Comparison of ENCODE assay signal across 26 cellular contexts in genomic region chr14:100739306-100739705, GRCh38. TPM values are rescaled to one million over a fixed set of nuclear protein-coding genes. Genes with fewer than 3 reads are reported as not detected.
"Had no signal": no experiment of that assay in that cellular context is flagged by ENCODE, and none has a peak within 500 bp of the region (broad histone marks: within the 10 kb centered on the region; RNA-seq: fewer than 3 reads in every experiment).

No MANE protein-coding gene starts in this region.

- H3K4me1 Mint-ChIP-seq: activated CD4-positive, alpha-beta memory T cell treated with anti-CD3 and anti-CD28 coated beads, Interleukin-2, amount 10 ng/mL, durations not matched to agents 7 days and 5 days had no signal

- H3K27me3 ChIP-seq: adrenal gland, ascending aorta, brain microvascular endothelial cell had no signal

- H3K36me3 ChIP-seq: ascending aorta, brain microvascular endothelial cell, left lung, tibial artery had no signal

- H3K4me3 ChIP-seq: adrenal gland, ascending aorta, left lung, tibial artery had no signal

- H3K27me3 Mint-ChIP-seq: activated CD4-positive, alpha-beta memory T cell treated with anti-CD3 and anti-CD28 coated beads, Interleukin-2, amount 10 ng/mL, durations not matched to agents 7 days and 5 days; activated CD4-positive, alpha-beta T cell treated with anti-CD3 and anti-CD28 coated beads, Interleukin-2, amount 10 ng/mL, durations not matched to agents 24 days and 14 days; stimulated activated naive CD8-positive, alpha-beta T cell treated with anti-CD3 and anti-CD28 coated beads, Interleukin-15, Interleukin-2, amounts not matched to agents 100 ng/mL and 50 ng/mL, for 24 hours had no signal

- H3K36me3 Mint-ChIP-seq: activated naive CD8-positive, alpha-beta T cell had no signal

- DNase-seq: activated CD4-positive, alpha-beta memory T cell treated with anti-CD3 and anti-CD28 coated beads, Interleukin-2, amount 10 ng/mL, durations not matched to agents 7 days and 5 days; activated CD4-positive, alpha-beta T cell treated with anti-CD3 and anti-CD28 coated beads, Interleukin-2, amount 10 ng/mL, durations not matched to agents 24 days and 14 days; brain microvascular endothelial cell; caudate nucleus; dermis blood vessel endothelial cell; effector CD8-positive, alpha-beta T cell; erythroblast; foreskin fibroblast; mammary epithelial cell; nephron progenitor cell; occipital lobe; stimulated activated CD4-positive, alpha-beta T cell treated with anti-CD3 and anti-CD28 coated beads, Interleukin-1b, Interleukin-23, amount 100 ng/mL, for 48 hours; substantia nigra; SW 1271 had no signal

- H3K27ac Mint-ChIP-seq: activated CD4-positive, alpha-beta memory T cell treated with anti-CD3 and anti-CD28 coated beads, Interleukin-2, amount 10 ng/mL, durations not matched to agents 7 days and 5 days; activated CD4-positive, alpha-beta T cell treated with anti-CD3 and anti-CD28 coated beads, Interleukin-2, amount 10 ng/mL, durations not matched to agents 24 days and 14 days; activated naive CD8-positive, alpha-beta T cell; nephron progenitor cell; stimulated activated naive CD8-positive, alpha-beta T cell treated with anti-CD3 and anti-CD28 coated beads, Interleukin-15, Interleukin-2, amounts not matched to agents 100 ng/mL and 50 ng/mL, for 24 hours had no signal

- H3K4me3 Mint-ChIP-seq: activated CD4-positive, alpha-beta memory T cell treated with anti-CD3 and anti-CD28 coated beads, Interleukin-2, amount 10 ng/mL, durations not matched to agents 7 days and 5 days; activated CD4-positive, alpha-beta T cell treated with anti-CD3 and anti-CD28 coated beads, Interleukin-2, amount 10 ng/mL, durations not matched to agents 24 days and 14 days; activated naive CD8-positive, alpha-beta T cell; nephron progenitor cell; stimulated activated naive CD8-positive, alpha-beta T cell treated with anti-CD3 and anti-CD28 coated beads, Interleukin-15, Interleukin-2, amounts not matched to agents 100 ng/mL and 50 ng/mL, for 24 hours had no signal

- H3K27ac ChIP-seq: adrenal gland, ascending aorta, brain microvascular endothelial cell, left lung, tibial artery, VCaP had no signal

- H3K9me3 Mint-ChIP-seq: activated CD4-positive, alpha-beta memory T cell treated with anti-CD3 and anti-CD28 coated beads, Interleukin-2, amount 10 ng/mL, durations not matched to agents 7 days and 5 days; activated CD4-positive, alpha-beta T cell treated with anti-CD3 and anti-CD28 coated beads, Interleukin-2, amount 10 ng/mL, durations not matched to agents 24 days and 14 days; stimulated activated naive CD8-positive, alpha-beta T cell treated with anti-CD3 and anti-CD28 coated beads, Interleukin-15, Interleukin-2, amounts not matched to agents 100 ng/mL and 50 ng/mL, for 24 hours had no signal

- ATAC-seq: activated CD4-positive, CD25-positive, alpha-beta regulatory T cell treated with anti-CD3 and anti-CD28 coated beads, Interleukin-2, amount 50 U/mL, for 24 hours; left lung had no signal

- H3K4me1 ChIP-seq: adrenal gland, ascending aorta, left lung, tibial artery had no signal

RNA-seq across cellular contexts. Expression of gene DLK1, which starts 12.6 kb away (rescaled TPM):
- total RNA-seq: activated CD4-positive, alpha-beta memory T cell treated with anti-CD3 and anti-CD28 coated beads, Interleukin-2, amount 10 ng/mL, durations not matched to agents 7 days and 5 days; activated CD4-positive, alpha-beta T cell treated with anti-CD3 and anti-CD28 coated beads, Interleukin-2, amount 10 ng/mL, durations not matched to agents 24 days and 14 days; dermis blood vessel endothelial cell; fibroblast of lung; glomerular endothelial cell; kidney epithelial cell; mammary epithelial cell; T-helper 2 cell treated with Interferon-gamma antibody and Interleukin-4, amounts not matched to agents 100 ng/mL and 5 ng/mL, for 36 hours had no signal
- polyA plus RNA-seq: fibroblast of lung, mammary epithelial cell had no signal
